ENCODE assay signal across 31 cellular contexts in genomic region chr22:17738386-17739128, GRCh38.
"Had no signal": no experiment of that assay in that cellular context is flagged by ENCODE, and none has a peak within 500 bp of the region (broad histone marks: within the 10 kb centered on the region; RNA-seq: fewer than 3 reads in every experiment).

No MANE protein-coding gene starts in this region.

- H3K4me3 ChIP-seq: cardiac muscle cell, SJSA1 had no signal

- DNase-seq: activated B cell treated with CpG ODN at 0.5 μM for 24 hours; activated CD4-positive, alpha-beta T cell treated with anti-CD3 and anti-CD28 coated beads for 1 hour; activated CD4-positive, alpha-beta T cell treated with anti-CD3 and anti-CD28 coated beads, Interleukin-2, amount 10 ng/mL, durations not matched to agents 24 days and 14 days; activated CD4-positive, alpha-beta T cell treated with anti-CD3 and anti-CD28 coated beads, Interleukin-2, amount 50 U/mL, for 48 hours; activated CD8-positive, alpha-beta memory T cell treated with anti-CD3 and anti-CD28 coated beads, Interleukin-2, amount 10 ng/mL, durations not matched to agents 7 days and 5 days; activated effector memory CD4-positive, alpha-beta T cell treated with Interleukin-2 at 50 U/mL for 16 hours; activated naive CD4-positive, alpha-beta T cell; activated T-cell treated with anti-CD3 and anti-CD28 coated beads, Interleukin-2, amount 50 U/mL, for 24 hours; amygdala; Karpas-422; MM.1S; NCI-H1105; NCI-H1436; NCI-H1694 treated with DMSO at 0.1 percent for 48 hours; NCI-H2029 treated with DMSO at 0.1 percent for 48 hours; NCI-H510A treated with DMSO at 0.1 percent for 48 hours; NCI-H69; NK-92 treated with Interleukin-12 subunit alpha and Interleukin-12 subunit beta, amount 100 ng/mL, for 24 hours; OCI-M1; Right ventricle myocardium superior; RPMI8226; SW 1271; T-helper 9 cell had no signal

- H3K27ac Mint-ChIP-seq: activated B cell treated with CpG ODN at 0.5 μM for 24 hours; activated CD4-positive, alpha-beta T cell treated with anti-CD3 and anti-CD28 coated beads, Interleukin-2, amount 10 ng/mL, durations not matched to agents 24 days and 14 days; activated CD8-positive, alpha-beta memory T cell treated with anti-CD3 and anti-CD28 coated beads, Interleukin-2, amount 10 ng/mL, durations not matched to agents 7 days and 5 days; activated naive CD8-positive, alpha-beta T cell; activated T-cell treated with anti-CD3 and anti-CD28 coated beads, Interleukin-2, amount 50 U/mL, for 24 hours; activated T-helper 1 cell treated with anti-CD3 and anti-CD28 coated beads, Interleukin-12 subunit alpha, Interleukin-12 subunit beta, Interleukin-2, Interleukin-4 antibody, amounts not matched to agents 30 ng/mL and 10 ng/mL and 1 ng/mL, durations not matched to agents 14 hours and 24 hours and 36 hours had no signal

- H3K9me3 Mint-ChIP-seq: activated B cell treated with CpG ODN at 0.5 μM for 24 hours; activated CD4-positive, alpha-beta T cell treated with anti-CD3 and anti-CD28 coated beads, Interleukin-2, amount 10 ng/mL, durations not matched to agents 24 days and 14 days; activated T-cell treated with anti-CD3 and anti-CD28 coated beads, Interleukin-2, amount 50 U/mL, for 24 hours; activated T-helper 1 cell treated with anti-CD3 and anti-CD28 coated beads, Interleukin-12 subunit alpha, Interleukin-12 subunit beta, Interleukin-2, Interleukin-4 antibody, amounts not matched to agents 30 ng/mL and 10 ng/mL and 1 ng/mL, durations not matched to agents 14 hours and 24 hours and 36 hours; brain had no signal

- FAIRE-seq: astrocyte had no signal

- H3K27me3 Mint-ChIP-seq: activated B cell treated with CpG ODN at 0.5 μM for 24 hours; activated CD4-positive, alpha-beta T cell treated with anti-CD3 and anti-CD28 coated beads, Interleukin-2, amount 10 ng/mL, durations not matched to agents 24 days and 14 days; activated CD8-positive, alpha-beta memory T cell treated with anti-CD3 and anti-CD28 coated beads, Interleukin-2, amount 10 ng/mL, durations not matched to agents 7 days and 5 days; activated naive CD8-positive, alpha-beta T cell; activated T-cell treated with anti-CD3 and anti-CD28 coated beads, Interleukin-2, amount 50 U/mL, for 24 hours; brain had no signal

- H3K4me3 Mint-ChIP-seq: activated B cell treated with CpG ODN at 0.5 μM for 24 hours; activated CD4-positive, alpha-beta T cell treated with anti-CD3 and anti-CD28 coated beads, Interleukin-2, amount 10 ng/mL, durations not matched to agents 24 days and 14 days; activated CD8-positive, alpha-beta memory T cell treated with anti-CD3 and anti-CD28 coated beads, Interleukin-2, amount 10 ng/mL, durations not matched to agents 7 days and 5 days; activated naive CD8-positive, alpha-beta T cell; activated T-cell treated with anti-CD3 and anti-CD28 coated beads, Interleukin-2, amount 50 U/mL, for 24 hours; activated T-helper 1 cell treated with anti-CD3 and anti-CD28 coated beads, Interleukin-12 subunit alpha, Interleukin-12 subunit beta, Interleukin-2, Interleukin-4 antibody, amounts not matched to agents 30 ng/mL and 10 ng/mL and 1 ng/mL, durations not matched to agents 14 hours and 24 hours and 36 hours; brain had no signal

- ATAC-seq: activated CD8-positive, alpha-beta memory T cell treated with anti-CD3 and anti-CD28 coated beads, Interleukin-2, amount 10 ng/mL, durations not matched to agents 7 days and 5 days; Panc1; SK-N-SH treated with all-trans-retinoic acid at 6 μM for 48 hours had no signal

- H3K27ac ChIP-seq: cardiac muscle cell, SJSA1 had no signal

- H3K9me3 ChIP-seq: SJSA1 had no signal

- H3K27me3 ChIP-seq: cardiac muscle cell, SJSA1 had no signal
